1 cellular context compared by ENCODE assay signal in the genomic region with DNA sequence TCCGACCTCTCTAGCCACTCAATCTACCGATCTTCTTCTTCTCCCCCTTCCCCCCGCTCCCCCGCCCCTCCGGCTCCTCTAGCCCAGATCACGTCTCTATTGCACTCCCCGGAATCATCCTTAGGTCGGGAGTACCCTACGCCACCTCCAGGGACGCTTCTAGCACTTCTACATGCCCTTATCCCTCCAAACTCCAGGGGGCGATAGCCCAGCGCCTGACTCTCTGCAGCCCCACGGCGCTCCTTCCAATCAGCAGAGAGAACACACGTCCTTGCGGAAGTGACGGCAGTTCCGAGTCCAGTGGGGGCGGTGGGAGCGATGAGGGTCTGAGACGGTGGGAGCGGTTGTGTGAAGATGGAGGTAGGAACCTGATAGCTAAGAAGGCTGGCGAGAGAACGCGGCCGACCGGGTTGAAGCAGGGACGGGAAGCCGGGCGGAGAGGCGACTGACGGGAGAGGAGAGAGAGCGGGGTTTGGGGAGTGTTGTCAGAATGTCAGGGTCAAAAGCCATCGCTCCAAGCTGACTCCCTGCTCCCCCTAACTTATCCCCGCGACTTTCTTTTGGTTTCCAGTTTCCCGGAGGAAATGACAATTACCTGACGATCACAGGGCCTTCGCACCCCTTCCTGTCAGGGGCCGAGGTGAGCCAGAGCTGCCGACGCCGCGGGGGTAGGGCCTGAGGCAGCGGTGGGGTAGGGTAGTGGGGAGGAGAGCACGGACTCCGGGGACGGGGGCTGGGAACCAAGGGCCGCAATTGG.
TF ChIP-seq lines count a peak whose summit lies in the region.

A gene (minus strand): TSS at position 35 of the 757 bp plus-strand sequence. CDS start 87 bp downstream, outside the sequence.
A gene (plus strand): TSS at position 271 of the 757 bp plus-strand sequence. CDS start 84 bp downstream, at position 355.

TF ChIP-seq in HepG2, 621 proteins besides CTCF, POLR2A, EP300 and RAD21 (continued from another document and continues in another):
- TF ChIP-seq KDM2A (CRISPR knock-in tag; IDR thresholded peaks at IDR 0.05; ENCODE audit: borderline replicate concordance, low read depth) (peak; percentile 94), KAT7 (CRISPR knock-in tag; IDR thresholded peaks at IDR 0.05; ENCODE audit: borderline replicate concordance) (peak; percentile 94), ZBTB8A (CRISPR knock-in tag; IDR thresholded peaks at IDR 0.05; ENCODE audit: borderline replicate concordance, low read depth) (peak; percentile 70; the same call in 1 of the 2 replicates), HMG20A (CRISPR knock-in tag; IDR thresholded peaks at IDR 0.05; ENCODE audit: borderline replicate concordance) (no peak), KDM4B (CRISPR knock-in tag; IDR thresholded peaks at IDR 0.05) (peak; percentile 43; the same call in 1 of the 2 replicates), ERF (CRISPR knock-in tag; IDR thresholded peaks at IDR 0.05) (peak; percentile 94), CEBPG (CRISPR knock-in tag; IDR thresholded peaks at IDR 0.05) (peak; percentile 24; the same call in 1 of the 2 replicates), FOXO1 (CRISPR knock-in tag; IDR thresholded peaks at IDR 0.05) (no peak; the same call in 1 of the 2 replicates), ZNF766 (CRISPR knock-in tag; IDR thresholded peaks at IDR 0.05; ENCODE audit: borderline replicate concordance) (no peak; the same call in 1 of the 2 replicates), NFYC (CRISPR knock-in tag; IDR thresholded peaks at IDR 0.05) (peak; percentile 94)
- TF ChIP-seq, protein P1, sequence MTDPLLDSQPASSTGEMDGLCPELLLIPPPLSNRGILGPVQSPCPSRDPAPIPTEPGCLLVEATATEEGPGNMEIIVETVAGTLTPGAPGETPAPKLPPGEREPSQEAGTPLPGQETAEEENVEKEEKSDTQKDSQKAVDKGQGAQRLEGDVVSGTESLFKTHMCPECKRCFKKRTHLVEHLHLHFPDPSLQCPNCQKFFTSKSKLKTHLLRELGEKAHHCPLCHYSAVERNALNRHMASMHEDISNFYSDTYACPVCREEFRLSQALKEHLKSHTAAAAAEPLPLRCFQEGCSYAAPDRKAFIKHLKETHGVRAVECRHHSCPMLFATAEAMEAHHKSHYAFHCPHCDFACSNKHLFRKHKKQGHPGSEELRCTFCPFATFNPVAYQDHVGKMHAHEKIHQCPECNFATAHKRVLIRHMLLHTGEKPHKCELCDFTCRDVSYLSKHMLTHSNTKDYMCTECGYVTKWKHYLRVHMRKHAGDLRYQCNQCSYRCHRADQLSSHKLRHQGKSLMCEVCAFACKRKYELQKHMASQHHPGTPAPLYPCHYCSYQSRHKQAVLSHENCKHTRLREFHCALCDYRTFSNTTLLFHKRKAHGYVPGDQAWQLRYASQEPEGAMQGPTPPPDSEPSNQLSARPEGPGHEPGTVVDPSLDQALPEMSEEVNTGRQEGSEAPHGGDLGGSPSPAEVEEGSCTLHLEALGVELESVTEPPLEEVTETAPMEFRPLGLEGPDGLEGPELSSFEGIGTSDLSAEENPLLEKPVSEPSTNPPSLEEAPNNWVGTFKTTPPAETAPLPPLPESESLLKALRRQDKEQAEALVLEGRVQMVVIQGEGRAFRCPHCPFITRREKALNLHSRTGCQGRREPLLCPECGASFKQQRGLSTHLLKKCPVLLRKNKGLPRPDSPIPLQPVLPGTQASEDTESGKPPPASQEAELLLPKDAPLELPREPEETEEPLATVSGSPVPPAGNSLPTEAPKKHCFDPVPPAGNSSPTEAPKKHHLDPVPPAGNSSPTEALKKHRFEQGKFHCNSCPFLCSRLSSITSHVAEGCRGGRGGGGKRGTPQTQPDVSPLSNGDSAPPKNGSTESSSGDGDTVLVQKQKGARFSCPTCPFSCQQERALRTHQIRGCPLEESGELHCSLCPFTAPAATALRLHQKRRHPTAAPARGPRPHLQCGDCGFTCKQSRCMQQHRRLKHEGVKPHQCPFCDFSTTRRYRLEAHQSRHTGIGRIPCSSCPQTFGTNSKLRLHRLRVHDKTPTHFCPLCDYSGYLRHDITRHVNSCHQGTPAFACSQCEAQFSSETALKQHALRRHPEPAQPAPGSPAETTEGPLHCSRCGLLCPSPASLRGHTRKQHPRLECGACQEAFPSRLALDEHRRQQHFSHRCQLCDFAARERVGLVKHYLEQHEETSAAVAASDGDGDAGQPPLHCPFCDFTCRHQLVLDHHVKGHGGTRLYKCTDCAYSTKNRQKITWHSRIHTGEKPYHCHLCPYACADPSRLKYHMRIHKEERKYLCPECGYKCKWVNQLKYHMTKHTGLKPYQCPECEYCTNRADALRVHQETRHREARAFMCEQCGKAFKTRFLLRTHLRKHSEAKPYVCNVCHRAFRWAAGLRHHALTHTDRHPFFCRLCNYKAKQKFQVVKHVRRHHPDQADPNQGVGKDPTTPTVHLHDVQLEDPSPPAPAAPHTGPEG (CRISPR knock-in tag; IDR thresholded peaks at IDR 0.05), result peak; percentile 60; the same call in 1 of the 2 replicates
- TF ChIP-seq, protein P2, sequence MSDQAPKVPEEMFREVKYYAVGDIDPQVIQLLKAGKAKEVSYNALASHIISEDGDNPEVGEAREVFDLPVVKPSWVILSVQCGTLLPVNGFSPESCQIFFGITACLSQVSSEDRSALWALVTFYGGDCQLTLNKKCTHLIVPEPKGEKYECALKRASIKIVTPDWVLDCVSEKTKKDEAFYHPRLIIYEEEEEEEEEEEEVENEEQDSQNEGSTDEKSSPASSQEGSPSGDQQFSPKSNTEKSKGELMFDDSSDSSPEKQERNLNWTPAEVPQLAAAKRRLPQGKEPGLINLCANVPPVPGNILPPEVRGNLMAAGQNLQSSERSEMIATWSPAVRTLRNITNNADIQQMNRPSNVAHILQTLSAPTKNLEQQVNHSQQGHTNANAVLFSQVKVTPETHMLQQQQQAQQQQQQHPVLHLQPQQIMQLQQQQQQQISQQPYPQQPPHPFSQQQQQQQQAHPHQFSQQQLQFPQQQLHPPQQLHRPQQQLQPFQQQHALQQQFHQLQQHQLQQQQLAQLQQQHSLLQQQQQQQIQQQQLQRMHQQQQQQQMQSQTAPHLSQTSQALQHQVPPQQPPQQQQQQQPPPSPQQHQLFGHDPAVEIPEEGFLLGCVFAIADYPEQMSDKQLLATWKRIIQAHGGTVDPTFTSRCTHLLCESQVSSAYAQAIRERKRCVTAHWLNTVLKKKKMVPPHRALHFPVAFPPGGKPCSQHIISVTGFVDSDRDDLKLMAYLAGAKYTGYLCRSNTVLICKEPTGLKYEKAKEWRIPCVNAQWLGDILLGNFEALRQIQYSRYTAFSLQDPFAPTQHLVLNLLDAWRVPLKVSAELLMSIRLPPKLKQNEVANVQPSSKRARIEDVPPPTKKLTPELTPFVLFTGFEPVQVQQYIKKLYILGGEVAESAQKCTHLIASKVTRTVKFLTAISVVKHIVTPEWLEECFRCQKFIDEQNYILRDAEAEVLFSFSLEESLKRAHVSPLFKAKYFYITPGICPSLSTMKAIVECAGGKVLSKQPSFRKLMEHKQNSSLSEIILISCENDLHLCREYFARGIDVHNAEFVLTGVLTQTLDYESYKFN (CRISPR knock-in tag; conservative IDR thresholded peaks at IDR 0.05), result peak; percentile 71
- TF ChIP-seq, protein P3, sequence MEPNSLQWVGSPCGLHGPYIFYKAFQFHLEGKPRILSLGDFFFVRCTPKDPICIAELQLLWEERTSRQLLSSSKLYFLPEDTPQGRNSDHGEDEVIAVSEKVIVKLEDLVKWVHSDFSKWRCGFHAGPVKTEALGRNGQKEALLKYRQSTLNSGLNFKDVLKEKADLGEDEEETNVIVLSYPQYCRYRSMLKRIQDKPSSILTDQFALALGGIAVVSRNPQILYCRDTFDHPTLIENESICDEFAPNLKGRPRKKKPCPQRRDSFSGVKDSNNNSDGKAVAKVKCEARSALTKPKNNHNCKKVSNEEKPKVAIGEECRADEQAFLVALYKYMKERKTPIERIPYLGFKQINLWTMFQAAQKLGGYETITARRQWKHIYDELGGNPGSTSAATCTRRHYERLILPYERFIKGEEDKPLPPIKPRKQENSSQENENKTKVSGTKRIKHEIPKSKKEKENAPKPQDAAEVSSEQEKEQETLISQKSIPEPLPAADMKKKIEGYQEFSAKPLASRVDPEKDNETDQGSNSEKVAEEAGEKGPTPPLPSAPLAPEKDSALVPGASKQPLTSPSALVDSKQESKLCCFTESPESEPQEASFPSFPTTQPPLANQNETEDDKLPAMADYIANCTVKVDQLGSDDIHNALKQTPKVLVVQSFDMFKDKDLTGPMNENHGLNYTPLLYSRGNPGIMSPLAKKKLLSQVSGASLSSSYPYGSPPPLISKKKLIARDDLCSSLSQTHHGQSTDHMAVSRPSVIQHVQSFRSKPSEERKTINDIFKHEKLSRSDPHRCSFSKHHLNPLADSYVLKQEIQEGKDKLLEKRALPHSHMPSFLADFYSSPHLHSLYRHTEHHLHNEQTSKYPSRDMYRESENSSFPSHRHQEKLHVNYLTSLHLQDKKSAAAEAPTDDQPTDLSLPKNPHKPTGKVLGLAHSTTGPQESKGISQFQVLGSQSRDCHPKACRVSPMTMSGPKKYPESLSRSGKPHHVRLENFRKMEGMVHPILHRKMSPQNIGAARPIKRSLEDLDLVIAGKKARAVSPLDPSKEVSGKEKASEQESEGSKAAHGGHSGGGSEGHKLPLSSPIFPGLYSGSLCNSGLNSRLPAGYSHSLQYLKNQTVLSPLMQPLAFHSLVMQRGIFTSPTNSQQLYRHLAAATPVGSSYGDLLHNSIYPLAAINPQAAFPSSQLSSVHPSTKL (CRISPR knock-in tag; IDR thresholded peaks at IDR 0.05), result peak; percentile 81
- TF ChIP-seq, protein P4, sequence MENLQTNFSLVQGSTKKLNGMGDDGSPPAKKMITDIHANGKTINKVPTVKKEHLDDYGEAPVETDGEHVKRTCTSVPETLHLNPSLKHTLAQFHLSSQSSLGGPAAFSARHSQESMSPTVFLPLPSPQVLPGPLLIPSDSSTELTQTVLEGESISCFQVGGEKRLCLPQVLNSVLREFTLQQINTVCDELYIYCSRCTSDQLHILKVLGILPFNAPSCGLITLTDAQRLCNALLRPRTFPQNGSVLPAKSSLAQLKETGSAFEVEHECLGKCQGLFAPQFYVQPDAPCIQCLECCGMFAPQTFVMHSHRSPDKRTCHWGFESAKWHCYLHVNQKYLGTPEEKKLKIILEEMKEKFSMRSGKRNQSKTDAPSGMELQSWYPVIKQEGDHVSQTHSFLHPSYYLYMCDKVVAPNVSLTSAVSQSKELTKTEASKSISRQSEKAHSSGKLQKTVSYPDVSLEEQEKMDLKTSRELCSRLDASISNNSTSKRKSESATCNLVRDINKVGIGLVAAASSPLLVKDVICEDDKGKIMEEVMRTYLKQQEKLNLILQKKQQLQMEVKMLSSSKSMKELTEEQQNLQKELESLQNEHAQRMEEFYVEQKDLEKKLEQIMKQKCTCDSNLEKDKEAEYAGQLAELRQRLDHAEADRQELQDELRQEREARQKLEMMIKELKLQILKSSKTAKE (CRISPR knock-in tag; IDR thresholded peaks at IDR 0.05; ENCODE audit: borderline replicate concordance), result no peak; the same call in none of the 2 replicates
- TF ChIP-seq, protein P5, sequence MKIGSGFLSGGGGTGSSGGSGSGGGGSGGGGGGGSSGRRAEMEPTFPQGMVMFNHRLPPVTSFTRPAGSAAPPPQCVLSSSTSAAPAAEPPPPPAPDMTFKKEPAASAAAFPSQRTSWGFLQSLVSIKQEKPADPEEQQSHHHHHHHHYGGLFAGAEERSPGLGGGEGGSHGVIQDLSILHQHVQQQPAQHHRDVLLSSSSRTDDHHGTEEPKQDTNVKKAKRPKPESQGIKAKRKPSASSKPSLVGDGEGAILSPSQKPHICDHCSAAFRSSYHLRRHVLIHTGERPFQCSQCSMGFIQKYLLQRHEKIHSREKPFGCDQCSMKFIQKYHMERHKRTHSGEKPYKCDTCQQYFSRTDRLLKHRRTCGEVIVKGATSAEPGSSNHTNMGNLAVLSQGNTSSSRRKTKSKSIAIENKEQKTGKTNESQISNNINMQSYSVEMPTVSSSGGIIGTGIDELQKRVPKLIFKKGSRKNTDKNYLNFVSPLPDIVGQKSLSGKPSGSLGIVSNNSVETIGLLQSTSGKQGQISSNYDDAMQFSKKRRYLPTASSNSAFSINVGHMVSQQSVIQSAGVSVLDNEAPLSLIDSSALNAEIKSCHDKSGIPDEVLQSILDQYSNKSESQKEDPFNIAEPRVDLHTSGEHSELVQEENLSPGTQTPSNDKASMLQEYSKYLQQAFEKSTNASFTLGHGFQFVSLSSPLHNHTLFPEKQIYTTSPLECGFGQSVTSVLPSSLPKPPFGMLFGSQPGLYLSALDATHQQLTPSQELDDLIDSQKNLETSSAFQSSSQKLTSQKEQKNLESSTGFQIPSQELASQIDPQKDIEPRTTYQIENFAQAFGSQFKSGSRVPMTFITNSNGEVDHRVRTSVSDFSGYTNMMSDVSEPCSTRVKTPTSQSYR (CRISPR knock-in tag; IDR thresholded peaks at IDR 0.05; ENCODE audit: borderline replicate concordance), result peak; percentile 89; the same call in 1 of the 2 replicates
- TF ChIP-seq, protein P6, sequence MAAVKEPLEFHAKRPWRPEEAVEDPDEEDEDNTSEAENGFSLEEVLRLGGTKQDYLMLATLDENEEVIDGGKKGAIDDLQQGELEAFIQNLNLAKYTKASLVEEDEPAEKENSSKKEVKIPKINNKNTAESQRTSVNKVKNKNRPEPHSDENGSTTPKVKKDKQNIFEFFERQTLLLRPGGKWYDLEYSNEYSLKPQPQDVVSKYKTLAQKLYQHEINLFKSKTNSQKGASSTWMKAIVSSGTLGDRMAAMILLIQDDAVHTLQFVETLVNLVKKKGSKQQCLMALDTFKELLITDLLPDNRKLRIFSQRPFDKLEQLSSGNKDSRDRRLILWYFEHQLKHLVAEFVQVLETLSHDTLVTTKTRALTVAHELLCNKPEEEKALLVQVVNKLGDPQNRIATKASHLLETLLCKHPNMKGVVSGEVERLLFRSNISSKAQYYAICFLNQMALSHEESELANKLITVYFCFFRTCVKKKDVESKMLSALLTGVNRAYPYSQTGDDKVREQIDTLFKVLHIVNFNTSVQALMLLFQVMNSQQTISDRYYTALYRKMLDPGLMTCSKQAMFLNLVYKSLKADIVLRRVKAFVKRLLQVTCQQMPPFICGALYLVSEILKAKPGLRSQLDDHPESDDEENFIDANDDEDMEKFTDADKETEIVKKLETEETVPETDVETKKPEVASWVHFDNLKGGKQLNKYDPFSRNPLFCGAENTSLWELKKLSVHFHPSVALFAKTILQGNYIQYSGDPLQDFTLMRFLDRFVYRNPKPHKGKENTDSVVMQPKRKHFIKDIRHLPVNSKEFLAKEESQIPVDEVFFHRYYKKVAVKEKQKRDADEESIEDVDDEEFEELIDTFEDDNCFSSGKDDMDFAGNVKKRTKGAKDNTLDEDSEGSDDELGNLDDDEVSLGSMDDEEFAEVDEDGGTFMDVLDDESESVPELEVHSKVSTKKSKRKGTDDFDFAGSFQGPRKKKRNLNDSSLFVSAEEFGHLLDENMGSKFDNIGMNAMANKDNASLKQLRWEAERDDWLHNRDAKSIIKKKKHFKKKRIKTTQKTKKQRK (IDR thresholded peaks at IDR 0.05; ENCODE audit: low read length), result no peak
- TF ChIP-seq, protein P7, sequence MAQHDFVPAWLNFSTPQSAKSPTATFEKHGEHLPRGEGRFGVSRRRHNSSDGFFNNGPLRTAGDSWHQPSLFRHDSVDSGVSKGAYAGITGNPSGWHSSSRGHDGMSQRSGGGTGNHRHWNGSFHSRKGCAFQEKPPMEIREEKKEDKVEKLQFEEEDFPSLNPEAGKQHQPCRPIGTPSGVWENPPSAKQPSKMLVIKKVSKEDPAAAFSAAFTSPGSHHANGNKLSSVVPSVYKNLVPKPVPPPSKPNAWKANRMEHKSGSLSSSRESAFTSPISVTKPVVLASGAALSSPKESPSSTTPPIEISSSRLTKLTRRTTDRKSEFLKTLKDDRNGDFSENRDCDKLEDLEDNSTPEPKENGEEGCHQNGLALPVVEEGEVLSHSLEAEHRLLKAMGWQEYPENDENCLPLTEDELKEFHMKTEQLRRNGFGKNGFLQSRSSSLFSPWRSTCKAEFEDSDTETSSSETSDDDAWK (CRISPR knock-in tag; IDR thresholded peaks at IDR 0.05), result no peak
